10 cellular contexts compared by ENCODE assay signal in the genomic region with DNA sequence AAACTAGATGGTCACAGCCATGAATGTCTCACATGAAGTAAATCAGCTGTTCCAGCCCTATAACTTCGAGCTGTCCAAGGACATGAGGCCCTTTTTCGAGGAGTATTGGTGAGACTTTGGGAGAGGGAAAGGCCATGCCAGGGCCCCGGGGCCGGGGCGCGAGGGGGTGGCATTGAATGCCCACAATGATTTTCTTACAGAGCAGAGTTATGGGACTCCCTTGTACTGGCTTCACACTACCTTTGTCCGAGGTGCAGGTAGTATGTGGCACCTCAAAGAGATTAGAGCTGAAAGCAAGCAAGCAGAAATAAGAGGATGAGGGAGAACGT. TPM values are rescaled to one million over a fixed set of nuclear protein-coding genes. Genes with fewer than 3 reads are reported as not detected.
A peak's percentile ranks its signal among the peaks of the same experiment; 100 is the strongest.
DNase-seq lines count a peak whose midpoint lies in the region; ATAC-seq and TF ChIP-seq lines count a peak whose summit lies in the region.
"Had no signal": no experiment of that assay in that cellular context is flagged by ENCODE, and none has a peak within 500 bp of the region (broad histone marks: within the 10 kb centered on the region; RNA-seq: fewer than 3 reads in every experiment).

No MANE protein-coding gene starts in this region.

- TF ChIP-seq POLR2A in tibial nerve (IDR thresholded peaks at IDR 0.05), result no peak

- 61 to 65% methylated on average over 8 of the region's 8 CpGs for WGBS in tibial nerve, 2 donors

- peaks cover 78% of the 10 kb centered on the region for H3K27me3 Mint-ChIP-seq in activated naive CD4-positive, alpha-beta T cell treated with anti-CD3 and anti-CD28 coated beads, Interleukin-2, amount 10 ng/mL, durations not matched to agents 7 days and 5 days
- peaks cover 49% of the 10 kb centered on the region for H3K27me3 Mint-ChIP-seq in activated naive CD8-positive, alpha-beta T cell treated with anti-CD3 and anti-CD28 coated beads, Interleukin-2, amount 50 U/mL, for 24 hours
- H3K27me3 Mint-ChIP-seq in memory B cell, result peaks cover 31% of the 10 kb centered on the region

- no peak overlapping the region for H3K27ac Mint-ChIP-seq in activated naive CD4-positive, alpha-beta T cell treated with anti-CD3 and anti-CD28 coated beads, Interleukin-2, amount 10 ng/mL, durations not matched to agents 7 days and 5 days
- H3K27ac Mint-ChIP-seq in activated naive CD8-positive, alpha-beta T cell treated with anti-CD3 and anti-CD28 coated beads, Interleukin-2, amount 50 U/mL, for 24 hours, result no peak overlapping the region
- no peak overlapping the region for H3K27ac Mint-ChIP-seq in memory B cell

- CTCF ChIA-PET in activated naive CD4-positive, alpha-beta T cell treated with anti-CD3 and anti-CD28 coated beads, Interleukin-2, amount 10 ng/mL, durations not matched to agents 7 days and 5 days (lab: Charles Lee), result interaction anchor here (0.7 to 17.6 kb wide), 7 partner anchors 14 to 196 kb away, joined by 3 to 693 read pairs (median 6); a partner anchor contains a TSS

- no peaks in the 10 kb centered on the region for H3K9me3 ChIP-seq in tibial nerve

- peaks cover 29% of the 10 kb centered on the region for H3K4me1 Mint-ChIP-seq in activated naive CD4-positive, alpha-beta T cell treated with anti-CD3 and anti-CD28 coated beads, Interleukin-2, amount 10 ng/mL, durations not matched to agents 7 days and 5 days
- peaks cover 22% of the 10 kb centered on the region for H3K4me1 Mint-ChIP-seq in activated naive CD8-positive, alpha-beta T cell treated with anti-CD3 and anti-CD28 coated beads, Interleukin-2, amount 50 U/mL, for 24 hours
- peaks cover 18% of the 10 kb centered on the region for H3K4me1 Mint-ChIP-seq in memory B cell

- H3K36me3 ChIP-seq in tibial nerve, result no peaks in the 10 kb centered on the region

- peak overlapping the region; percentile 38 for H3K4me3 Mint-ChIP-seq in activated naive CD4-positive, alpha-beta T cell treated with anti-CD3 and anti-CD28 coated beads, Interleukin-2, amount 10 ng/mL, durations not matched to agents 7 days and 5 days
- peak overlapping the region; percentile 24 for H3K4me3 Mint-ChIP-seq in activated naive CD8-positive, alpha-beta T cell treated with anti-CD3 and anti-CD28 coated beads, Interleukin-2, amount 50 U/mL, for 24 hours
- H3K4me3 Mint-ChIP-seq in memory B cell, result peak overlapping the region; percentile 76

- no peak for TF ChIP-seq EP300 in tibial nerve (IDR thresholded peaks at IDR 0.05)

- H3K9me3 Mint-ChIP-seq in activated naive CD4-positive, alpha-beta T cell treated with anti-CD3 and anti-CD28 coated beads, Interleukin-2, amount 10 ng/mL, durations not matched to agents 7 days and 5 days, result no peaks in the 10 kb centered on the region
- no peaks in the 10 kb centered on the region for H3K9me3 Mint-ChIP-seq in activated naive CD8-positive, alpha-beta T cell treated with anti-CD3 and anti-CD28 coated beads, Interleukin-2, amount 50 U/mL, for 24 hours
- H3K9me3 Mint-ChIP-seq in memory B cell, result no peaks in the 10 kb centered on the region

- peaks cover 0 to 45% of the 10 kb centered on the region in 2 donors for H3K27me3 ChIP-seq in tibial nerve

- H3K4me3 ChIP-seq in tibial nerve, result peak overlapping the region; percentile 15 to 43 (median 20)

- in situ Hi-C loops in KBM-7 (cut with MboI; ENCODE audit: low pct_unique_long_range_greater_than_20kb, low sequenced_read_pairs), result loop anchor here (25.0 kb wide), 1 partner anchor 261 kb away; no protein-coding TSS in a partner anchor

- no peak for DNase-seq in activated naive CD4-positive, alpha-beta T cell treated with anti-CD3 and anti-CD28 coated beads, Interleukin-2, amount 10 ng/mL, durations not matched to agents 7 days and 5 days
- DNase-seq in activated naive CD4-positive, alpha-beta T cell (lab: John Stamatoyannopoulos, UW), result no peak
- DNase-seq in activated naive CD8-positive, alpha-beta T cell treated with anti-CD3 and anti-CD28 coated beads, Interleukin-2, amount 50 U/mL, for 24 hours, result no peak
- no peak for DNase-seq in memory B cell (ENCODE audit: low spot score in 2 of 2)
- DNase-seq in tibial nerve (ENCODE audit: low spot score in 2 of 2), result no peak
- no peak for DNase-seq in amygdala (lab: John Stamatoyannopoulos, UW)
- no peak for DNase-seq in KBM-7

- H3K36me3 Mint-ChIP-seq in activated naive CD4-positive, alpha-beta T cell treated with anti-CD3 and anti-CD28 coated beads, Interleukin-2, amount 10 ng/mL, durations not matched to agents 7 days and 5 days, result no peaks in the 10 kb centered on the region
- H3K36me3 Mint-ChIP-seq in activated naive CD8-positive, alpha-beta T cell treated with anti-CD3 and anti-CD28 coated beads, Interleukin-2, amount 50 U/mL, for 24 hours (ENCODE audit: low read depth), result no peaks in the 10 kb centered on the region
- H3K36me3 Mint-ChIP-seq in memory B cell, result no peaks in the 10 kb centered on the region

- no peak for ATAC-seq in activated naive CD8-positive, alpha-beta T cell treated with anti-CD3 and anti-CD28 coated beads, Interleukin-2, amount 50 U/mL, for 24 hours
- ATAC-seq in memory B cell (ENCODE audit: low read depth) (no peak), GM18867 (IDR thresholded peaks at IDR 0.05; ENCODE audit: unreplicated experiment) (no peak)

- peak overlapping the region in 1 of 4 donors; percentile 77 for H3K27ac ChIP-seq in tibial nerve

- no peak for TF ChIP-seq CTCF in tibial nerve (IDR thresholded peaks at IDR 0.05)

- peaks cover 0 to 39% (median 22%) of the 10 kb centered on the region in 4 donors for H3K4me1 ChIP-seq in tibial nerve

RNA-seq across cellular contexts. Expression of a gene that starts 0.4 kb away (rescaled TPM):
- total RNA-seq in tibial nerve, result not detected
- total RNA-seq: left lobe of liver had no signal

RNA-seq across cellular contexts. Expression of a gene that starts 14.8 kb away (rescaled TPM):
- not detected for total RNA-seq in tibial nerve
- total RNA-seq: left lobe of liver, M059J had no signal

RNA-seq across cellular contexts. Expression of a gene that starts 18.8 kb away (rescaled TPM):
- 10 to 100 TPM; 31.0 to 38.0 (median 36.1) TPM for total RNA-seq in tibial nerve

Comparison
In these comparisons a context has a peak if more than half of its experiments do, and no peak if none do; other contexts are left out.
1. H3K4me3 Mint-ChIP-seq: peak in every context shown above with its lines; median percentile 76 in memory B cell; 38 in activated naive CD4-positive, alpha-beta T cell treated with anti-CD3 and anti-CD28 coated beads, Interleukin-2, amount 10 ng/mL, durations not matched to agents 7 days and 5 days; 24 in activated naive CD8-positive, alpha-beta T cell treated with anti-CD3 and anti-CD28 coated beads, Interleukin-2, amount 50 U/mL, for 24 hours.